In the genomic region with DNA sequence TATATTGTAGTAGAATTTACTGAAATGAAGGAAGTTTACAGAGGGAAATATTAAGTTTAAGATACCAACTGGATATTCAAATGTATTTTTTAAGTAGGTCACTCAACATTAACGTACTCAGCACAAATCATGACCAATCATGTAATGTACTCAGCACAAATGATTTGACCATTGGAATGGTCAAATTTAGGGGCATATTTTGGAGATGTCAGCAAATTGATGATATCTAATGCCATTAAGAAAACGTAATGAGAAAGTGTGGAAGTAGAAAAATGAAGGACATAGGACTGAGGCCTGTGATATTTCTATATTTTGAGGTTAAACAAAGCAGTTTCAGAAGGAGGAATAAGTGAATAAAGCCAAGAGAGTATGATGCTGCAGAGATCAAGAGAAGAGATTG, we compare ENCODE assay signal across 8 cellular contexts.
"Had no signal": no experiment of that assay in that cellular context is flagged by ENCODE, and none has a peak within 500 bp of the region (broad histone marks: within the 10 kb centered on the region; RNA-seq: fewer than 3 reads in every experiment).

No MANE protein-coding gene starts in this region.

- H3K4me3 ChIP-seq: GM12878 had no signal

- ATAC-seq: GM12878 had no signal

- DNase-seq: GDM1, GF-D8 had no signal

- FAIRE-seq: G401.6, GM12878, GM12891, GM12892, GM18507, GM19239 had no signal
